ENCODE assay signal across 3 cellular contexts in the genomic region with DNA sequence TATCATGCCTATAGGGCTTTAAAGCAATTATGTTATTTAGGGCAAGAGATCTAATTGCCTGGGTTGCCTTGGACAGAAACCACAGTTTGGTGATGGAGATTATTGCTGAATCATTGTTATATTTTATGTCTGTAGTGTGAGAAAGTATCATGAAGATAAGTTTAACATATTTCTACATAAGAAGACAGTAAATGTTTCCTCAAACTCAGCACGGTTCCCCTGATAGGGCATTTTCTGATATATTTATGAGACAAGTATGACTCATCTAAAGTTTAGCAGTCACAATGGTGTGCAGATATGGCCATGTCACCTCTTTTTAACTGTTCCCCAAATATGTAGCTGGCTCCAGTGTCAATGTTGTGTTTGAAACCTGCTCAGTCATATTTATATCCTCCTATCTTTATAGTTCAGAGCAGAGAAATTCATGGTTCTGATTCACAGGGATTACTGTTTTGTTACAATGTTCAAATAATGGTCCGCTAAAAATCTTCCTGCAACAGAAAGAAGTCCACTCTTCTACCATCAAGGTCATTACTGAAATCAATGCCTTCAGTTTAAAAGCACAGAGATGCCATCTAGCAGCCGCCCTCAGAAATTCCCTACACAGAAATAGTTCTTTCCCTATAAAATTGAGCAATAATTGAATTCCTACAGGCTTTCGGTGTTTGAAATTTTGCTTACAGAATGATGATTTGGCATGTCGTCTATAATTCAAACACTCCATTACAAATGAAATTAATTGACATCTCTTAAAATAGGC.
TF ChIP-seq lines count a peak whose summit lies in the region.

No MANE protein-coding gene starts in this region.

TF ChIP-seq in SK-N-SH, 30 proteins besides CTCF, POLR2A, EP300 and RAD21:
- TF ChIP-seq YY1 (IDR thresholded peaks at IDR 0.05; ENCODE audit: low read depth) (no peak), TAF1 (IDR thresholded peaks at IDR 0.05; ENCODE audit: borderline replicate concordance, low read depth, low read length) (no peak), SMC3 (IDR thresholded peaks at IDR 0.05; ENCODE audit: low read depth, low read length) (no peak), CHD2 (IDR thresholded peaks at IDR 0.05; ENCODE audit: low read length, partially characterized antibody) (no peak), GABPA (IDR thresholded peaks at IDR 0.05; ENCODE audit: low read depth) (no peak), SIN3A (IDR thresholded peaks at IDR 0.05; ENCODE audit: borderline replicate concordance, low read depth, low read length) (no peak), POLR2AphosphoS5 (IDR thresholded peaks at IDR 0.05; ENCODE audit: low read depth, low read length) (no peak), EZH2phosphoT487 (IDR thresholded peaks at IDR 0.05; ENCODE audit: borderline replicate concordance, low read depth) (no peak), TEAD4 (IDR thresholded peaks at IDR 0.05; ENCODE audit: borderline replicate concordance, insufficient read depth) (no peak), RFX5 (IDR thresholded peaks at IDR 0.05; ENCODE audit: low read length) (no peak), IRF3 (IDR thresholded peaks at IDR 0.05; ENCODE audit: low read depth, low read length) (no peak), RCOR1 (IDR thresholded peaks at IDR 0.05; ENCODE audit: low read length) (no peak), MEF2A (IDR thresholded peaks at IDR 0.05; ENCODE audit: borderline replicate concordance, low read depth) (no peak), ELF1 (IDR thresholded peaks at IDR 0.05) (no peak), RXRA (IDR thresholded peaks at IDR 0.05; ENCODE audit: borderline replicate concordance, low read depth) (no peak)
- TF ChIP-seq, protein P1, sequence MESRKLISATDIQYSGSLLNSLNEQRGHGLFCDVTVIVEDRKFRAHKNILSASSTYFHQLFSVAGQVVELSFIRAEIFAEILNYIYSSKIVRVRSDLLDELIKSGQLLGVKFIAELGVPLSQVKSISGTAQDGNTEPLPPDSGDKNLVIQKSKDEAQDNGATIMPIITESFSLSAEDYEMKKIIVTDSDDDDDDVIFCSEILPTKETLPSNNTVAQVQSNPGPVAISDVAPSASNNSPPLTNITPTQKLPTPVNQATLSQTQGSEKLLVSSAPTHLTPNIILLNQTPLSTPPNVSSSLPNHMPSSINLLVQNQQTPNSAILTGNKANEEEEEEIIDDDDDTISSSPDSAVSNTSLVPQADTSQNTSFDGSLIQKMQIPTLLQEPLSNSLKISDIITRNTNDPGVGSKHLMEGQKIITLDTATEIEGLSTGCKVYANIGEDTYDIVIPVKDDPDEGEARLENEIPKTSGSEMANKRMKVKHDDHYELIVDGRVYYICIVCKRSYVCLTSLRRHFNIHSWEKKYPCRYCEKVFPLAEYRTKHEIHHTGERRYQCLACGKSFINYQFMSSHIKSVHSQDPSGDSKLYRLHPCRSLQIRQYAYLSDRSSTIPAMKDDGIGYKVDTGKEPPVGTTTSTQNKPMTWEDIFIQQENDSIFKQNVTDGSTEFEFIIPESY (IDR thresholded peaks at IDR 0.05; ENCODE audit: borderline replicate concordance, low read depth) = no peak
- TF ChIP-seq, protein P2, sequence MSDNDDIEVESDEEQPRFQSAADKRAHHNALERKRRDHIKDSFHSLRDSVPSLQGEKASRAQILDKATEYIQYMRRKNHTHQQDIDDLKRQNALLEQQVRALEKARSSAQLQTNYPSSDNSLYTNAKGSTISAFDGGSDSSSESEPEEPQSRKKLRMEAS (IDR thresholded peaks at IDR 0.05; ENCODE audit: low read depth) = no peak
- TF ChIP-seq, protein P3, sequence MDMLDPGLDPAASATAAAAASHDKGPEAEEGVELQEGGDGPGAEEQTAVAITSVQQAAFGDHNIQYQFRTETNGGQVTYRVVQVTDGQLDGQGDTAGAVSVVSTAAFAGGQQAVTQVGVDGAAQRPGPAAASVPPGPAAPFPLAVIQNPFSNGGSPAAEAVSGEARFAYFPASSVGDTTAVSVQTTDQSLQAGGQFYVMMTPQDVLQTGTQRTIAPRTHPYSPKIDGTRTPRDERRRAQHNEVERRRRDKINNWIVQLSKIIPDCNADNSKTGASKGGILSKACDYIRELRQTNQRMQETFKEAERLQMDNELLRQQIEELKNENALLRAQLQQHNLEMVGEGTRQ (IDR thresholded peaks at IDR 0.05; ENCODE audit: borderline replicate concordance, low read depth, low read length) = no peak

TF ChIP-seq in SK-N-SH treated with all-trans-retinoic acid at 6 μM for 48 hours, 23 proteins besides CTCF, POLR2A, EP300 and RAD21:
- TF ChIP-seq CREB5 (CRISPR knock-in tag; IDR thresholded peaks at IDR 0.05; ENCODE audit: low read depth) (no peak), PPARA (CRISPR knock-in tag; IDR thresholded peaks at IDR 0.05; ENCODE audit: borderline replicate concordance) (no peak)
TF ChIP-seq in SK-N-SH treated with all-trans-retinoic acid at 6 μM for 48 hours: peak in this region for 0.

TF ChIP-seq in K562, 482 proteins besides CTCF, POLR2A, EP300 and RAD21:
- TF ChIP-seq SAP30 (IDR thresholded peaks at IDR 0.05; ENCODE audit: borderline replicate concordance, insufficient read depth, low read depth, low read length, poor library complexity, severe bottlenecking) = no peak
- TF ChIP-seq KAT2B (IDR thresholded peaks at IDR 0.05; ENCODE audit: low read depth, low read length) = no peak
- no peak for TF ChIP-seq EHMT2 (IDR thresholded peaks at IDR 0.05)
- TF ChIP-seq MAFG (tag; conservative IDR thresholded peaks at IDR 0.05) = 0 out of 2 replicates have a peak, but pooled peaks have one; percentile 26
- TF ChIP-seq, protein P4, sequence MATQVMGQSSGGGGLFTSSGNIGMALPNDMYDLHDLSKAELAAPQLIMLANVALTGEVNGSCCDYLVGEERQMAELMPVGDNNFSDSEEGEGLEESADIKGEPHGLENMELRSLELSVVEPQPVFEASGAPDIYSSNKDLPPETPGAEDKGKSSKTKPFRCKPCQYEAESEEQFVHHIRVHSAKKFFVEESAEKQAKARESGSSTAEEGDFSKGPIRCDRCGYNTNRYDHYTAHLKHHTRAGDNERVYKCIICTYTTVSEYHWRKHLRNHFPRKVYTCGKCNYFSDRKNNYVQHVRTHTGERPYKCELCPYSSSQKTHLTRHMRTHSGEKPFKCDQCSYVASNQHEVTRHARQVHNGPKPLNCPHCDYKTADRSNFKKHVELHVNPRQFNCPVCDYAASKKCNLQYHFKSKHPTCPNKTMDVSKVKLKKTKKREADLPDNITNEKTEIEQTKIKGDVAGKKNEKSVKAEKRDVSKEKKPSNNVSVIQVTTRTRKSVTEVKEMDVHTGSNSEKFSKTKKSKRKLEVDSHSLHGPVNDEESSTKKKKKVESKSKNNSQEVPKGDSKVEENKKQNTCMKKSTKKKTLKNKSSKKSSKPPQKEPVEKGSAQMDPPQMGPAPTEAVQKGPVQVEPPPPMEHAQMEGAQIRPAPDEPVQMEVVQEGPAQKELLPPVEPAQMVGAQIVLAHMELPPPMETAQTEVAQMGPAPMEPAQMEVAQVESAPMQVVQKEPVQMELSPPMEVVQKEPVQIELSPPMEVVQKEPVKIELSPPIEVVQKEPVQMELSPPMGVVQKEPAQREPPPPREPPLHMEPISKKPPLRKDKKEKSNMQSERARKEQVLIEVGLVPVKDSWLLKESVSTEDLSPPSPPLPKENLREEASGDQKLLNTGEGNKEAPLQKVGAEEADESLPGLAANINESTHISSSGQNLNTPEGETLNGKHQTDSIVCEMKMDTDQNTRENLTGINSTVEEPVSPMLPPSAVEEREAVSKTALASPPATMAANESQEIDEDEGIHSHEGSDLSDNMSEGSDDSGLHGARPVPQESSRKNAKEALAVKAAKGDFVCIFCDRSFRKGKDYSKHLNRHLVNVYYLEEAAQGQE (CRISPR knock-in tag; IDR thresholded peaks at IDR 0.05; ENCODE audit: low read depth) = no peak
- TF ChIP-seq MAFF (IDR thresholded peaks at IDR 0.05; ENCODE audit: low read length) = peak; percentile 6; the same call in 1 of the 2 replicates
TF ChIP-seq in K562: peak in this region for 2.
